Comparison of ENCODE assay signal across 8 cellular contexts in the genomic region with DNA sequence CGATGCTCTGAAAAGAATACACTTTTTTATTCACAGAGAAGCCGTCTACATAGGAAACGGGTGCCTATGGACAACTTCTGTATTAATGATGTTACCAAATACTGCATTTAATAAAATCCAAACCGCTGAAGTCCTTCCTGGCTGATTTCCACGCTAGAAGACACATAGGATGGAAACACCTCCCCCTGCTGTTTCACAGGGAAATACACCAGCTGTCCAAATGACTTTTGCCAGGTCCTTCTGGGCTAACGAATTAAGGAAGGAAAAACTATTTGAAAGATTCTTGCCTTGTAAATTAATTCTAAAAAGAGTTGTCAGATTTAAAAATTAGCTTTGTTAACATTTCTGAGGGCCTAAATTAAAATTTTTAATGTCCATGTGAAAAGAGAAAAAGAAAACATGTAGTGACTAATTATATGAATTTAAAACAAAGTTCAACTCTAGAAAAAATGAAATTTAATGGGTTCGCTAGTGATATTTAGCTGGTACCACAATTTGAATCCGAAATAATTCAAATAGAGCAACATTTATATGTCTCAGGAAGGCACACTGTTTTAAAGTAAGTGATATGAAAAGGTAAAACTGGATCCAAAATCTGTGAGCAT.
A peak's percentile ranks its signal among the peaks of the same experiment; 100 is the strongest.
DNase-seq lines count a peak whose midpoint lies in the region; ATAC-seq, FAIRE-seq and TF ChIP-seq lines count a peak whose summit lies in the region.

No MANE protein-coding gene starts in this region.

- peaks cover 21 to 80% (median 41%) of the 10 kb centered on the region in 4 donors for H3K4me1 ChIP-seq in transverse colon

- DNase-seq in AML-193 (lab: John Stamatoyannopoulos, UW) (peak; percentile 48 to 60), GM18507 (ENCODE audit: extremely low spot score, insufficient read length, low read depth) (no peak), NCI-H748 (lab: John Stamatoyannopoulos, UW; ENCODE audit: unreplicated experiment) (peak; percentile 63), cerebellar cortex (ENCODE audit: low spot score) (peak; percentile 90), left colon (no peak), transverse colon (no peak), T1000 (lab: John Stamatoyannopoulos, UW) (no peak)

- intact Hi-C loops in left colon (cut with DNase I, micrococcal nuclease) (no loop called here), transverse colon (cut with DNase I; ENCODE audit: low total_unique reads) (loop anchor here (10.0 kb wide), 1 partner anchor 107 kb away; no protein-coding TSS in a partner anchor)

- no peak overlapping the region for H3K27ac ChIP-seq in transverse colon

- WGBS in transverse colon (ENCODE audit: low coverage in 1 of 2), 2 donors: 42 to 57% methylated on average over 5 to 8 of the region's 8 CpGs

- no peak overlapping the region for H3K4me3 ChIP-seq in transverse colon

- no peak for TF ChIP-seq POLR2A in transverse colon (IDR thresholded peaks at IDR 0.05)

- TF ChIP-seq CTCF in transverse colon (IDR thresholded peaks at IDR 0.05): peak; percentile 71 to 81 (median 75)

- H3K9me3 ChIP-seq in transverse colon: no peaks in the 10 kb centered on the region

- ATAC-seq in left colon (peak; percentile 64), HG03097 (IDR thresholded peaks at IDR 0.05; ENCODE audit: low FRiP score, unreplicated experiment) (no peak)

- peak; percentile 62 for FAIRE-seq in GM18507 (lab: Jason Lieb, UNC)

- in situ Hi-C loops in transverse colon (cut with MboI; ENCODE audit: low pct_ligation_motif_present in 1 of 4, low pct_unique_long_range_greater_than_20kb in 1 of 4, low sequenced_read_pairs in 3 of 4): loop anchor here in 3 of 4 donors (5.0 to 25.0 kb wide), 2 partner anchors 104 to 109 kb away; no protein-coding TSS in a partner anchor

- H3K36me3 ChIP-seq in transverse colon: no peaks in the 10 kb centered on the region

- no peak for TF ChIP-seq EP300 in transverse colon (IDR thresholded peaks at IDR 0.05; ENCODE audit: low read depth)

- H3K27me3 ChIP-seq in transverse colon: no peaks in the 10 kb centered on the region

Comparison
In these comparisons a context has a peak if more than half of its experiments do, and no peak if none do; other contexts are left out.
1. DNase-seq: peak in AML-193 (2 of 2), NCI-H748 (single experiment) and cerebellar cortex (single experiment); none in GM18507 (single experiment), left colon (0 of 2), transverse colon (single experiment) and T1000 (single experiment).